ENCODE assay signal across 20 cellular contexts in the genomic region with DNA sequence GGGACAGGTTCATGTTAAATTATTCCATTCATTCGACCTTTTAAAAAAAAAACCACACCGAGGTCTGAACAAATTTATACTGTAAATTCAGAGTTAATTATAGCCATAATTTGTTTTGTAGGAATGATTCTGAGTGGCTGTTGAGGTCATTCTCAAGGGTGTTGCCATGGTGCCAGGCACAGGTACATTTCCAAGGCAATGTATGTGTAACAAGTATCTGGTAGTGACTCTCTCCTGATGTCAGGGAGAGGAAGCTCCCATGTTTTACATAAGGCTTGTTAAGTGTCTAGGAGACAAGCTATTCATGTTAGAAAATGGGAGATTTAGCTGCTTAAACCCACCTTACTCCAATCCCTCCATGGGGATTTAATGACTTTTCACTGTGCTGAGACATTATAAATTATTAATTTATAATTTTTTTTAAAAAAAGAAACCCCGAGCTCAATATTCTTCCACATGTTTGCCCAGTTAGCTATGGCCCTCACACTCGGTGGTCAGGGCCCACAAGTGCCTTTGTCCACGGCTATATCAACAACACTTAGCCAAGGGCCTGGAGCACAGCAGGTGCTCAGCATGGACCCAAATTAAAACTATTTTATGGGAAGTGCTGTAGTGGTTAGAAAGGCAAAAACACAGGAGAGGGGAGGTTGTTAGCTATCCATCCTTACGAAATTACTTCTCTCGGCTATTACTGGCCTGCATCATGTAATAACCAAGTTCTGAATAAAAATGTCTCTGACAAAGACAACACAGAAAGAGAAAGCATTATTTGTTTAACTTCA.
A peak's percentile ranks its signal among the peaks of the same experiment; 100 is the strongest.
DNase-seq lines count a peak whose midpoint lies in the region; ATAC-seq and TF ChIP-seq lines count a peak whose summit lies in the region.
"Had no signal": no experiment of that assay in that cellular context is flagged by ENCODE, and none has a peak within 500 bp of the region (broad histone marks: within the 10 kb centered on the region; RNA-seq: fewer than 3 reads in every experiment).

No MANE protein-coding gene starts in this region.

- H3K4me1 ChIP-seq in upper lobe of right lung = peaks cover 17% of the 10 kb centered on the region
- H3K4me1 ChIP-seq: body of pancreas, testis had no signal

- no peak overlapping the region for H3K27ac ChIP-seq in upper lobe of right lung
- H3K27ac ChIP-seq: body of pancreas, KMS-11, left ventricle myocardium inferior, skin epidermis, testis, WERI-Rb-1 had no signal

- peak; percentile 15 for DNase-seq in NCI-H2107 treated with DMSO at 0.1 percent for 48 hours (lab: John Stamatoyannopoulos, UW; ENCODE audit: unreplicated experiment)
- DNase-seq in NCI-H2107 (lab: John Stamatoyannopoulos, UW) = no peak
- peak; percentile 77 for DNase-seq in NCI-H2227 (lab: John Stamatoyannopoulos, UW; ENCODE audit: unreplicated experiment)
- DNase-seq in left colon = no peak
- DNase-seq in upper lobe of right lung = no peak
- no peak for DNase-seq in stimulated activated CD4-positive, alpha-beta T cell treated with anti-CD3 and anti-CD28 coated beads, Interleukin-4, amount 100 ng/mL, for 24 hours
- DNase-seq in nucleus accumbens (lab: John Stamatoyannopoulos, UW) = no peak
- DNase-seq: activated CD8-positive, alpha-beta T cell treated with anti-CD3 and anti-CD28 coated beads, Interleukin-2, amount 10 ng/mL, durations not matched to agents 7 days and 5 days; activated T-cell treated with anti-CD3 and anti-CD28 coated beads, Interleukin-2, amount 50 U/mL, for 72 hours; cortex of kidney; left ventricle myocardium inferior; NCI-H1694; stimulated activated CD4-positive, alpha-beta T cell treated with anti-CD3 and anti-CD28 coated beads, Interleukin-4, amount 100 ng/mL, for 1 hour; stimulated activated CD8-positive, alpha-beta memory T cell treated with anti-CD3 and anti-CD28 coated beads, Interleukin-4, amount 100 ng/mL, for 48 hours; testis; WERI-Rb-1 had no signal

- peak; percentile 51 for ATAC-seq in left colon
- ATAC-seq in upper lobe of right lung = peak; percentile 63
- no peak for ATAC-seq in GM19035 (IDR thresholded peaks at IDR 0.05; ENCODE audit: unreplicated experiment)
- ATAC-seq: activated CD8-positive, alpha-beta T cell treated with anti-CD3 and anti-CD28 coated beads, Interleukin-2, amount 10 ng/mL, durations not matched to agents 7 days and 5 days; activated T-cell treated with anti-CD3 and anti-CD28 coated beads, Interleukin-2, amount 50 U/mL, for 72 hours; body of pancreas had no signal

- no peak overlapping the region for H3K4me3 ChIP-seq in upper lobe of right lung
- H3K4me3 ChIP-seq: body of pancreas, left ventricle myocardium inferior, skin epidermis, testis had no signal

- no peaks in the 10 kb centered on the region for H3K9me3 ChIP-seq in upper lobe of right lung
- H3K9me3 ChIP-seq: body of pancreas, testis had no signal

- no peaks in the 10 kb centered on the region for H3K27me3 ChIP-seq in upper lobe of right lung
- H3K27me3 ChIP-seq: body of pancreas, testis had no signal

- intact Hi-C loops in left colon (cut with DNase I, micrococcal nuclease) = no loop called here
- intact Hi-C loops in upper lobe of right lung (cut with DNase I) = no loop called here

- TF ChIP-seq CTCF in upper lobe of right lung (IDR thresholded peaks at IDR 0.05) = no peak

- H3K36me3 ChIP-seq in upper lobe of right lung = no peaks in the 10 kb centered on the region
- H3K36me3 ChIP-seq: left ventricle myocardium inferior, WERI-Rb-1 had no signal

Comparison
In these comparisons a context has a peak if more than half of its experiments do, and no peak if none do; other contexts are left out.
1. DNase-seq: peak in NCI-H2107 treated with DMSO at 0.1 percent for 48 hours (single experiment) and NCI-H2227 (single experiment); none in NCI-H2107 (single experiment), left colon (0 of 2), upper lobe of right lung (single experiment), stimulated activated CD4-positive, alpha-beta T cell treated with anti-CD3 and anti-CD28 coated beads, Interleukin-4, amount 100 ng/mL, for 24 hours (single experiment) and nucleus accumbens (0 of 56).